1 cellular context compared by ENCODE assay signal in genomic region chr5:177440211-177440989, GRCh38.
A peak's percentile ranks its signal among the peaks of the same experiment; 100 is the strongest.
TF ChIP-seq lines count a peak whose summit lies in the region.

No MANE protein-coding gene starts in this region.

TF ChIP-seq in K562, 482 proteins besides CTCF, POLR2A, EP300 and RAD21:
- no peak for TF ChIP-seq GABPA (tag; conservative IDR thresholded peaks at IDR 0.05; ENCODE audit: low read depth)
- peak; percentile 45; the same call in 1 of the 2 replicates for TF ChIP-seq SUPT5H (IDR thresholded peaks at IDR 0.05)
- TF ChIP-seq KLF16 (IDR thresholded peaks at IDR 0.05): no peak
- TF ChIP-seq POLR2G (IDR thresholded peaks at IDR 0.05; ENCODE audit: low read depth, low read length): peak; percentile 65
- TF ChIP-seq POLR2B (IDR thresholded peaks at IDR 0.05; ENCODE audit: low read depth, partially characterized antibody): peak; percentile 33
- TF ChIP-seq ILF3 (IDR thresholded peaks at IDR 0.05; ENCODE audit: borderline replicate concordance): peak; percentile 43; the same call in 1 of the 2 replicates
- TF ChIP-seq ZNF121 (CRISPR knock-in tag; conservative IDR thresholded peaks at IDR 0.05): no peak
